Comparison of ENCODE assay signal across 14 cellular contexts in genomic region chr6:125745281-125746018, GRCh38. TPM values are rescaled to one million over a fixed set of nuclear protein-coding genes. Genes with fewer than 3 reads are reported as not detected.
DNase-seq lines count a peak whose midpoint lies in the region; ATAC-seq, FAIRE-seq and TF ChIP-seq lines count a peak whose summit lies in the region.
"Had no signal": no experiment of that assay in that cellular context is flagged by ENCODE, and none has a peak within 500 bp of the region (broad histone marks: within the 10 kb centered on the region; RNA-seq: fewer than 3 reads in every experiment).

No MANE protein-coding gene starts in this region.

- H3K27ac ChIP-seq in HEK293 (ENCODE audit: extremely low read depth, low read depth, low read length) (peak overlapping the region; percentile 93; the same call in 1 of the 2 replicates), psoas muscle (peak overlapping the region; percentile 98), osteoblast (ENCODE audit: low read depth, low read length) (no peak overlapping the region)
- H3K27ac ChIP-seq: BLaER1 treated with 17β-estradiol and CSF1 and Interleukin-3, amounts not matched to agents 10 nM and 100 nM; brain microvascular endothelial cell; parathyroid adenoma had no signal

- ATAC-seq in psoas muscle (no peak), GM21529 (IDR thresholded peaks at IDR 0.05; ENCODE audit: unreplicated experiment) (no peak), GM18511 (IDR thresholded peaks at IDR 0.05; ENCODE audit: unreplicated experiment) (no peak)
- ATAC-seq: stimulated activated naive B cell treated with anti-CD40 and anti-IgM and Interleukin-4, amounts not matched to agents 10 μg/mL and 1 μg/mL and 100 μg/mL, for 72 hours had no signal

- H3K36me3 ChIP-seq in HEK293 (ENCODE audit: control insufficient read depth in 2 of 2, insufficient read depth in 1 of 2, low read length in 2 of 2) (no peaks in the 10 kb centered on the region), psoas muscle (ENCODE audit: insufficient read depth in 1 of 2, low read depth in 1 of 2) (no peaks in the 10 kb centered on the region), osteoblast (ENCODE audit: insufficient read depth, low read length) (no peaks in the 10 kb centered on the region)
- H3K36me3 ChIP-seq: BLaER1 treated with 17β-estradiol and CSF1 and Interleukin-3, amounts not matched to agents 10 nM and 100 nM; brain microvascular endothelial cell had no signal

- 39 to 67% (median 41%) methylated on average over 6 of the region's 6 CpGs for WGBS in psoas muscle, 3 donors

- no peaks in the 10 kb centered on the region for H4K20me1 ChIP-seq in osteoblast (ENCODE audit: insufficient read depth, low read length)

- H2AFZ ChIP-seq in osteoblast (ENCODE audit: low read length): no peak overlapping the region
- H2AFZ ChIP-seq: parathyroid adenoma had no signal

- no peak for FAIRE-seq in RCC 7860 (lab: Jason Lieb, UNC)

- peaks cover 5% of the 10 kb centered on the region; the same call in 1 of the 2 replicates for H3K4me1 ChIP-seq in HEK293 (ENCODE audit: control insufficient read depth, insufficient read depth, low read length)
- H3K4me1 ChIP-seq in psoas muscle: peaks cover 13% of the 10 kb centered on the region
- peaks cover 20% of the 10 kb centered on the region for H3K4me1 ChIP-seq in osteoblast (ENCODE audit: insufficient read depth, low read length)

- H3K4me3 ChIP-seq in HEK293 (ENCODE audit: low read depth, low read length) (no peak overlapping the region), psoas muscle (peak overlapping the region; percentile 89), osteoblast (ENCODE audit: insufficient read depth, low read length) (no peak overlapping the region)

- DNase-seq in SW480 (ENCODE audit: low spot score): peak; percentile 23
- DNase-seq in iPS DF 4.7 (ENCODE audit: extremely low read depth, low spot score): peak; percentile 79
- peak in 1 of 2 donors; percentile 44 for DNase-seq in psoas muscle
- DNase-seq in osteoblast (ENCODE audit: insufficient read length, low spot score, missing footprints): no peak
- no peak for DNase-seq in RCC 7860 (ENCODE audit: low spot score)
- DNase-seq: brain microvascular endothelial cell; NCI-H1092; stimulated activated naive B cell treated with anti-CD40 and anti-IgM and Interleukin-4, amounts not matched to agents 10 μg/mL and 1 μg/mL and 100 μg/mL, for 72 hours had no signal

- H3K79me2 ChIP-seq in osteoblast (ENCODE audit: insufficient read depth, low read length): no peaks in the 10 kb centered on the region
- H3K79me2 ChIP-seq: parathyroid adenoma had no signal

- POLR2A ChIA-PET in HEK293 (lab: Yijun Ruan, JAX): interaction anchor here (0.8 to 1.9 kb wide), 3 partner anchors 18 to 211 kb away, joined by 4 to 5 read pairs (median 4); partner anchors contain the start of gene HINT3

- CTCF ChIA-PET in HEK293 (lab: Yijun Ruan, JAX): interaction anchor here (0.6 to 1.3 kb wide), 8 partner anchors 17 to 591 kb away, joined by 3 to 4 read pairs (median 3); no protein-coding TSS in a partner anchor

- H3K27me3 ChIP-seq in psoas muscle (ENCODE audit: insufficient read depth in 3 of 3, low read length in 2 of 3) (no peaks in the 10 kb centered on the region), osteoblast (ENCODE audit: insufficient read depth, low read length) (peaks cover 70% of the 10 kb centered on the region)
- H3K27me3 ChIP-seq: brain microvascular endothelial cell had no signal

- TF ChIP-seq CTCF in HEK293 (tag by site-specific recombination; IDR thresholded peaks at IDR 0.05): no peak
- TF ChIP-seq CTCF in psoas muscle (IDR thresholded peaks at IDR 0.05): no peak
- TF ChIP-seq CTCF in osteoblast (IDR thresholded peaks at IDR 0.05; ENCODE audit: extremely low read depth, low read depth, low read length): no peak

- no peak overlapping the region for H3K4me2 ChIP-seq in osteoblast (ENCODE audit: insufficient read depth, low read length)

- intact Hi-C loops in psoas muscle (cut with DNase I): loop anchor here (2.0 to 5.0 kb wide), 3 partner anchors 75 to 383 kb away; no protein-coding TSS in a partner anchor

- H3K9me3 ChIP-seq in HEK293 (ENCODE audit: control insufficient read depth, insufficient read depth, low read depth, low read length) (no peaks in the 10 kb centered on the region), psoas muscle (no peaks in the 10 kb centered on the region), osteoblast (ENCODE audit: low read depth, low read length) (no peaks in the 10 kb centered on the region)
- H3K9me3 ChIP-seq: BLaER1 treated with 17β-estradiol and CSF1 and Interleukin-3, amounts not matched to agents 10 nM and 100 nM had no signal

TF ChIP-seq in HEK293, 187 proteins besides CTCF, POLR2A, EP300 and RAD21 (continues in another document):
- TF ChIP-seq ZNF514 (tag by site-specific recombination; IDR thresholded peaks at IDR 0.05) (no peak), ZNF449 (tag by site-specific recombination; IDR thresholded peaks at IDR 0.05) (peak; percentile 51; the same call in 1 of the 2 replicates), ZSCAN18 (tag by site-specific recombination; IDR thresholded peaks at IDR 0.05) (no peak), ZBTB48 (tag by site-specific recombination; IDR thresholded peaks at IDR 0.05) (peak; percentile 54; the same call in 1 of the 2 replicates), ZBTB8A (tag by site-specific recombination; IDR thresholded peaks at IDR 0.05) (peak; percentile 41), WT1 (tag by site-specific recombination; IDR thresholded peaks at IDR 0.05) (0 out of 2 replicates have a peak, but pooled peaks have one; percentile 13), SP7 (tag by site-specific recombination; IDR thresholded peaks at IDR 0.05) (peak; percentile 36; the same call in 1 of the 2 replicates), ZXDB (tag by site-specific recombination; IDR thresholded peaks at IDR 0.05) (peak; percentile 34; the same call in 1 of the 2 replicates), TRIM28 (IDR thresholded peaks at IDR 0.05; ENCODE audit: borderline replicate concordance, low read length) (peak; percentile 80; the same call in 1 of the 2 replicates), ZNF664 (tag by site-specific recombination; IDR thresholded peaks at IDR 0.05) (peak; percentile 6; the same call in 1 of the 2 replicates), PRDM6 (tag by site-specific recombination; IDR thresholded peaks at IDR 0.05) (peak; percentile 86)

RNA-seq across cellular contexts. Expression of gene HEY2, which starts 4.0 kb away (rescaled TPM):
- total RNA-seq in psoas muscle (10 to 100 TPM in 1 of 4 donors, 1 to 10 TPM in 3; 4.4 to 80.5 (median 7.5) TPM), osteoblast (2.2 and 2.4 TPM in 2 replicates)
- 1 to 10 TPM; 4.2 to 6.2 (median 5.5) TPM for polyA plus RNA-seq in psoas muscle
- total RNA-seq: activated T-helper 2 cell treated with anti-CD3 and anti-CD28 coated beads, Interferon-gamma antibody, Interleukin-2, Interleukin-4, amounts not matched to agents 10 μg/mL and 5 μg/mL and 100 μg/mL, durations not matched to agents 14 hours and 24 hours and 36 hours had no signal

RNA-seq across cellular contexts. Expression of gene NCOA7, which starts 45.3 kb away (rescaled TPM):
- total RNA-seq in psoas muscle (10 to 100 TPM in 3 of 4 donors, 1 to 10 TPM in 1; 8.2 to 22.5 (median 13.2) TPM), osteoblast (30.4 and 34.0 TPM in 2 replicates)
- polyA plus RNA-seq in psoas muscle: 1 to 10 TPM; 3.1 to 7.4 (median 5.6) TPM

Comparison
In these comparisons a context has a peak if more than half of its experiments do, and no peak if none do; other contexts are left out.
1. DNase-seq: peak in SW480 (single experiment) and iPS DF 4.7 (single experiment); none in osteoblast (single experiment) and RCC 7860 (single experiment).